ENCODE assay signal across 31 cellular contexts in genomic region chr5:131845828-131846227, GRCh38.
"Had no signal": no experiment of that assay in that cellular context is flagged by ENCODE, and none has a peak within 500 bp of the region (broad histone marks: within the 10 kb centered on the region; RNA-seq: fewer than 3 reads in every experiment).

No MANE protein-coding gene starts in this region.

- H3K4me3 ChIP-seq: neural progenitor cell, ovary, psoas muscle, skin epidermis, smooth muscle cell, spleen, suprapubic skin, testis, tibial artery, transverse colon, upper lobe of right lung, uterus had no signal

- H3K4me1 ChIP-seq: neural progenitor cell, parathyroid adenoma, psoas muscle, spleen, suprapubic skin, testis, tibial artery, transverse colon, upper lobe of right lung, uterus had no signal

- H3K27me3 Mint-ChIP-seq: progenitor cell of endocrine pancreas; stimulated activated naive CD8-positive, alpha-beta T cell treated with anti-CD3 and anti-CD28 coated beads, Interleukin-15, amount 100 ng/mL, for 72 hours; type B pancreatic cell had no signal

- ATAC-seq: natural killer cell; psoas muscle; right cardiac atrium; sciatic nerve; stimulated activated memory B cell treated with anti-CD40 and anti-IgM and Interleukin-4, amounts not matched to agents 10 μg/mL and 1 μg/mL and 100 μg/mL, for 72 hours; stimulated activated naive CD8-positive, alpha-beta T cell treated with anti-CD3 and anti-CD28 coated beads, Interleukin-15, amount 100 ng/mL, for 72 hours; stimulated activated naive CD8-positive, alpha-beta T cell treated with anti-CD3 and anti-CD28 coated beads, Interleukin-15, Interleukin-2, amounts not matched to agents 100 U/mL and 50 U/mL, for 24 hours; upper lobe of right lung had no signal

- H3K27ac Mint-ChIP-seq: natural killer cell; nephron; neural progenitor cell; progenitor cell of endocrine pancreas; stimulated activated memory B cell treated with anti-CD40 and anti-IgM and Interleukin-4, amounts not matched to agents 10 μg/mL and 1 μg/mL and 100 μg/mL, for 72 hours; type B pancreatic cell had no signal

- H3K4me2 ChIP-seq: neural progenitor cell, smooth muscle cell had no signal

- H3K36me3 Mint-ChIP-seq: neural progenitor cell, type B pancreatic cell had no signal

- H3K79me2 ChIP-seq: parathyroid adenoma had no signal

- H3K27me3 ChIP-seq: neural progenitor cell, ovary, suprapubic skin, testis, tibial artery, transverse colon, upper lobe of right lung, uterus had no signal

- H3K36me3 ChIP-seq: neural progenitor cell, ovary, suprapubic skin, tibial artery, transverse colon, upper lobe of right lung, uterus had no signal

- H2AFZ ChIP-seq: neural progenitor cell, parathyroid adenoma had no signal

- H3K4me3 Mint-ChIP-seq: natural killer cell; nephron; neural progenitor cell; stimulated activated memory B cell treated with anti-CD40 and anti-IgM and Interleukin-4, amounts not matched to agents 10 μg/mL and 1 μg/mL and 100 μg/mL, for 72 hours; stimulated activated naive CD8-positive, alpha-beta T cell treated with anti-CD3 and anti-CD28 coated beads, Interleukin-15, amount 100 ng/mL, for 72 hours; type B pancreatic cell had no signal

- H3K4me1 Mint-ChIP-seq: natural killer cell; nephron; neural progenitor cell; stimulated activated memory B cell treated with anti-CD40 and anti-IgM and Interleukin-4, amounts not matched to agents 10 μg/mL and 1 μg/mL and 100 μg/mL, for 72 hours; stimulated activated naive CD8-positive, alpha-beta T cell treated with anti-CD3 and anti-CD28 coated beads, Interleukin-15, amount 100 ng/mL, for 72 hours had no signal

- DNase-seq: natural killer cell; occipital lobe; ovary; posterior cingulate gyrus; psoas muscle; right cardiac atrium; spleen; stimulated activated CD4-positive, alpha-beta T cell treated with anti-CD3 and anti-CD28 coated beads, Interleukin-12 subunit alpha, Interleukin-12 subunit beta, amount 100 ng/mL, for 4 hours; stimulated activated CD4-positive, alpha-beta T cell treated with anti-CD3 and anti-CD28 coated beads, Interleukin-1b, Interleukin-23, amount 100 ng/mL, for 48 hours; stimulated activated CD4-positive, alpha-beta T cell treated with anti-CD3 and anti-CD28 coated beads, Interleukin-4, amount 100 ng/mL, for 1 hour; stimulated activated CD4-positive, alpha-beta T cell treated with anti-CD3 and anti-CD28 coated beads, Interleukin-4, amount 100 ng/mL, for 4 hours; stimulated activated CD8-positive, alpha-beta memory T cell treated with anti-CD3 and anti-CD28 coated beads, Interleukin-4, amount 100 ng/mL, for 48 hours; stimulated activated naive CD4-positive, alpha-beta T cell; stimulated activated naive CD8-positive, alpha-beta T cell treated with anti-CD3 and anti-CD28 coated beads, Interleukin-15, amount 100 ng/mL, for 72 hours; stimulated activated naive CD8-positive, alpha-beta T cell treated with anti-CD3 and anti-CD28 coated beads, Interleukin-15, Interleukin-2, amounts not matched to agents 100 U/mL and 50 U/mL, for 24 hours; substantia nigra; testis; tibial artery; transverse colon; upper lobe of right lung; uterus had no signal

- H3K27ac ChIP-seq: neural progenitor cell, ovary, parathyroid adenoma, psoas muscle, skin epidermis, spleen, suprapubic skin, testis, tibial artery, transverse colon, upper lobe of right lung, uterus had no signal

- H3K9ac ChIP-seq: neural progenitor cell, parathyroid adenoma had no signal

- H3K9me3 ChIP-seq: ovary, testis had no signal
